17 cellular contexts compared by ENCODE assay signal in the genomic region with DNA sequence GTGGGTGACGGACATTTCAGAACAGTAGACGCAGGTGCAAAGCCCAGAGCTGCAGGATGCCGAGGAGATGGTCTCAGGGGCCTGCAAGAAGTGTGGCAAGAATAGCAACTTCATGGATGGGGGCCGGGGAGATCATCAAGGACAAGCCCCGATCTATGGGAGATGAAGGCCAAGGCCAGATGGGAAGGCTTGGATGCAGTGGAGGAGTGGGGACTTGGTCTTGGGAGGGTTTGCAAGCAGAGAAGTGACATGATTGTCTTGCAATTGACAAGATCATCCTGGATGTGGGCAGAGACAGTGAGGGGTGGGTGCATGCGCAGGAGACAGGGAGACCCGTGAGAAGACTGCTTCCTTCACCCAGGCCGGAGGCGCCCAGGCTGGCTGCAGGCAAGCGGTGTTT.
DNase-seq lines count a peak whose midpoint lies in the region; ATAC-seq and TF ChIP-seq lines count a peak whose summit lies in the region.
"Had no signal": no experiment of that assay in that cellular context is flagged by ENCODE, and none has a peak within 500 bp of the region (broad histone marks: within the 10 kb centered on the region; RNA-seq: fewer than 3 reads in every experiment).

No MANE protein-coding gene starts in this region.

- POLR2A ChIA-PET in MCF 10A (lab: Yijun Ruan, JAX): no interaction called here

- no peaks in the 10 kb centered on the region for H3K36me3 Mint-ChIP-seq in MCF 10A (ENCODE audit: insufficient read depth, unreplicated experiment)
- peaks cover 3% of the 10 kb centered on the region for H3K36me3 Mint-ChIP-seq in osteocyte (ENCODE audit: unreplicated experiment)

- H3K36me3 ChIP-seq in breast epithelium: no peaks in the 10 kb centered on the region
- no peaks in the 10 kb centered on the region for H3K36me3 ChIP-seq in RWPE2 (ENCODE audit: low read depth)

- H3K9me3 Mint-ChIP-seq in MCF 10A (ENCODE audit: unreplicated experiment): no peaks in the 10 kb centered on the region
- peaks cover 5% of the 10 kb centered on the region for H3K9me3 Mint-ChIP-seq in osteocyte (ENCODE audit: unreplicated experiment)

- H3K27me3 ChIP-seq in breast epithelium (no peaks in the 10 kb centered on the region), RWPE2 (ENCODE audit: insufficient read depth, poor library complexity, severe bottlenecking) (no peaks in the 10 kb centered on the region)

- H3K27me3 Mint-ChIP-seq in MCF 10A (ENCODE audit: insufficient read depth, unreplicated experiment) (no peaks in the 10 kb centered on the region), osteocyte (ENCODE audit: unreplicated experiment) (no peaks in the 10 kb centered on the region)
- H3K27me3 Mint-ChIP-seq: B cell; CD4-positive, alpha-beta memory T cell had no signal

- no peak for TF ChIP-seq CTCF in MCF 10A (IDR thresholded peaks at IDR 0.05; ENCODE audit: unreplicated experiment)
- TF ChIP-seq CTCF in breast epithelium (IDR thresholded peaks at IDR 0.05): no peak
- TF ChIP-seq CTCF in RWPE2 (IDR thresholded peaks at IDR 0.05; ENCODE audit: poor library complexity, severe bottlenecking): no peak
- no peak for TF ChIP-seq CTCF in osteocyte (IDR thresholded peaks at IDR 0.05)

- no peak for TF ChIP-seq POLR2A in breast epithelium (IDR thresholded peaks at IDR 0.05)

- H3K4me1 ChIP-seq in breast epithelium: peaks cover 0 to 9% of the 10 kb centered on the region in 2 donors
- H3K4me1 ChIP-seq in RWPE2 (ENCODE audit: insufficient read depth, poor library complexity, severe bottlenecking): no peaks in the 10 kb centered on the region

- H3K9me3 ChIP-seq in breast epithelium: peaks cover 10 to 19% of the 10 kb centered on the region in 2 donors
- H3K9me3 ChIP-seq in RWPE2 (ENCODE audit: severe bottlenecking): peaks cover 4% of the 10 kb centered on the region

- ATAC-seq in RWPE2 (ENCODE audit: low read depth): no peak

- BruUV-seq in MCF 10A (replicated peaks; lab: Mats Ljungman, UMichigan): no TSS peak

- CTCF ChIA-PET in MCF 10A (lab: Yijun Ruan, JAX): no interaction called here

- H3K27ac Mint-ChIP-seq in MCF 10A (ENCODE audit: low read depth, unreplicated experiment) (peak overlapping the region; percentile 3), osteocyte (ENCODE audit: unreplicated experiment) (peak overlapping the region; percentile 16)
- H3K27ac Mint-ChIP-seq: B cell; CD4-positive, alpha-beta memory T cell had no signal

- intact Hi-C loops in MCF 10A (cut with micrococcal nuclease) (no loop called here), breast epithelium (cut with DNase I; ENCODE audit: low total_unique reads) (no loop called here)

- H3K4me3 ChIP-seq in breast epithelium: no peak overlapping the region
- no peak overlapping the region for H3K4me3 ChIP-seq in RWPE2 (ENCODE audit: severe bottlenecking)

- H3K4me3 Mint-ChIP-seq in MCF 10A (ENCODE audit: unreplicated experiment) (no peak overlapping the region), osteocyte (ENCODE audit: unreplicated experiment) (no peak overlapping the region)
- H3K4me3 Mint-ChIP-seq: B cell; CD4-positive, alpha-beta memory T cell; H9 had no signal

- H3K27ac ChIP-seq in breast epithelium: no peak overlapping the region
- no peak overlapping the region for H3K27ac ChIP-seq in RWPE2 (ENCODE audit: poor library complexity, severe bottlenecking)

- H3K4me1 Mint-ChIP-seq in MCF 10A (ENCODE audit: insufficient read depth, unreplicated experiment): peaks cover 8% of the 10 kb centered on the region
- H3K4me1 Mint-ChIP-seq in osteocyte (ENCODE audit: unreplicated experiment): peaks cover 37% of the 10 kb centered on the region
- H3K4me1 Mint-ChIP-seq: B cell; CD4-positive, alpha-beta memory T cell had no signal

- DNase-seq in MCF 10A (ENCODE audit: unreplicated experiment) (no peak), breast epithelium (ENCODE audit: low spot score in 2 of 2) (no peak), RWPE2 (ENCODE audit: low spot score) (peak; percentile 33), osteocyte (ENCODE audit: extremely low spot score, unreplicated experiment) (no peak), D341Med (ENCODE audit: low spot score) (no peak)
- no peak for DNase-seq in central memory CD4-positive, alpha-beta T cell
- DNase-seq in stimulated activated CD4-positive, alpha-beta T cell treated with anti-CD3 and anti-CD28 coated beads, Interleukin-2, amount 100 ng/mL, for 48 hours: no peak
- DNase-seq: ACHN; C1 segment of cervical spinal cord; CD4-positive, alpha-beta memory T cell; DMS153; DMS79 treated with DMSO at 0.1 percent for 48 hours; EL; GOT3; H9; IMR-90 had no signal
